ENCODE assay signal across 22 cellular contexts in the genomic region with DNA sequence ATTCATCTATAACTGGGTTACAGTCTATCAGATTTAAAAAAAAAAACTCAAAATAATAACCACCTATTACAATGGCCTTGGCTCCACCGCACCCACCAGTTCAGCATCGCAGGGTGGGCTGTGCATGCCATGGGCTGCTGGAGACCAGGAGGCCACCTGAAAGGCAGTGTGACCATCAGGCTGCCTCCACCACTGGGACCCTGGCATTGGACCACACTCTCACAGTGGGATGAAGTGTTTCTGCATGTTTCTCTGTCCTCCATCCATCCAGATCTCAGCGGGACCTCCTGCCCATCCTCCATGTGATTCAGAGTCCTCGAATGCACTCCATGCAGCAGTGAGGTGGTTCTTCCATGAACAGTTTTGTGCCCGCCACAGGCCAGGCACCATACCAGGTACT.
"Had no signal": no experiment of that assay in that cellular context is flagged by ENCODE, and none has a peak within 500 bp of the region (broad histone marks: within the 10 kb centered on the region; RNA-seq: fewer than 3 reads in every experiment).

No MANE protein-coding gene starts in this region.

- DNase-seq: colonic mucosa; effector memory CD4-positive, alpha-beta T cell; erythroblast; esophagus squamous epithelium; foreskin melanocyte; natural killer cell; right cardiac atrium; spleen; stimulated activated CD4-positive, alpha-beta T cell treated with anti-CD3 and anti-CD28 coated beads, Interleukin-4, amount 100 ng/mL, for 4 hours; stimulated activated naive CD8-positive, alpha-beta T cell treated with anti-CD3 and anti-CD28 coated beads, Interleukin-15, Interleukin-2, amounts not matched to agents 100 U/mL and 50 U/mL, for 24 hours; substantia nigra; testis; upper lobe of left lung had no signal

- H3K27me3 Mint-ChIP-seq: dendritic cell treated with granulocyte-macrophage colony-stimulating factor and Interleukin-4, amounts not matched to agents 40 ng/mL and 50 ng/mL, for 4 days; stimulated activated memory B cell treated with anti-CD40 and anti-IgM and Interleukin-4, amounts not matched to agents 10 μg/mL and 1 μg/mL and 100 μg/mL, for 72 hours had no signal

- H3K36me3 ChIP-seq: colonic mucosa, esophagus squamous epithelium, neutrophil, prostate gland, spleen, tibial artery, upper lobe of left lung had no signal

- H3K36me3 Mint-ChIP-seq: memory B cell; natural killer cell; stimulated activated memory B cell treated with anti-CD40 and anti-IgM and Interleukin-4, amounts not matched to agents 10 μg/mL and 1 μg/mL and 100 μg/mL, for 72 hours had no signal

- H3K4me3 Mint-ChIP-seq: dendritic cell treated with granulocyte-macrophage colony-stimulating factor and Interleukin-4, amounts not matched to agents 40 ng/mL and 50 ng/mL, for 4 days; memory B cell; natural killer cell; stimulated activated memory B cell treated with anti-CD40 and anti-IgM and Interleukin-4, amounts not matched to agents 10 μg/mL and 1 μg/mL and 100 μg/mL, for 72 hours had no signal

- H3K27ac Mint-ChIP-seq: dendritic cell treated with granulocyte-macrophage colony-stimulating factor and Interleukin-4, amounts not matched to agents 40 ng/mL and 50 ng/mL, for 4 days; memory B cell; natural killer cell; stimulated activated memory B cell treated with anti-CD40 and anti-IgM and Interleukin-4, amounts not matched to agents 10 μg/mL and 1 μg/mL and 100 μg/mL, for 72 hours had no signal

- H3K27me3 ChIP-seq: colonic mucosa, esophagus squamous epithelium, neutrophil, spleen, testis, tibial artery, upper lobe of left lung had no signal

- H3K27ac ChIP-seq: colonic mucosa, esophagus squamous epithelium, neutrophil, parathyroid adenoma, prostate gland, skin epidermis, spleen, testis, tibial artery, upper lobe of left lung had no signal

- H3K4me1 ChIP-seq: colonic mucosa, parathyroid adenoma, prostate gland, testis, tibial artery had no signal

- H3K9me3 ChIP-seq: colonic mucosa, esophagus squamous epithelium, neutrophil, prostate gland, spleen, testis, tibial artery, upper lobe of left lung had no signal

- H3K4me3 ChIP-seq: colonic mucosa, esophagus squamous epithelium, lung, prostate gland, skin epidermis, spleen, testis, tibial artery, upper lobe of left lung had no signal

- H3K9me3 Mint-ChIP-seq: dendritic cell treated with granulocyte-macrophage colony-stimulating factor and Interleukin-4, amounts not matched to agents 40 ng/mL and 50 ng/mL, for 4 days; memory B cell; natural killer cell; stimulated activated memory B cell treated with anti-CD40 and anti-IgM and Interleukin-4, amounts not matched to agents 10 μg/mL and 1 μg/mL and 100 μg/mL, for 72 hours had no signal

- H3K9ac ChIP-seq: parathyroid adenoma had no signal
